ENCODE assay signal across 8 cellular contexts in genomic region chr6:135109761-135110160, GRCh38.
"Had no signal": no experiment of that assay in that cellular context is flagged by ENCODE, and none has a peak within 500 bp of the region (broad histone marks: within the 10 kb centered on the region; RNA-seq: fewer than 3 reads in every experiment).

No MANE protein-coding gene starts in this region.

- H3K9ac ChIP-seq: KMS-11 had no signal

- DNase-seq: H9, HCEC 1CT, IMR-90 had no signal

- H3K4me3 ChIP-seq: GM23338 had no signal

- H3K4me2 ChIP-seq: GM23338, KMS-11 had no signal

- ATAC-seq: GM23338 had no signal

- H2AFZ ChIP-seq: GM23338 had no signal

- FAIRE-seq: H1, H54, HTR-8/SVneo had no signal

- H3K27ac ChIP-seq: KMS-11 had no signal
